11 cellular contexts compared by ENCODE assay signal in the genomic region with DNA sequence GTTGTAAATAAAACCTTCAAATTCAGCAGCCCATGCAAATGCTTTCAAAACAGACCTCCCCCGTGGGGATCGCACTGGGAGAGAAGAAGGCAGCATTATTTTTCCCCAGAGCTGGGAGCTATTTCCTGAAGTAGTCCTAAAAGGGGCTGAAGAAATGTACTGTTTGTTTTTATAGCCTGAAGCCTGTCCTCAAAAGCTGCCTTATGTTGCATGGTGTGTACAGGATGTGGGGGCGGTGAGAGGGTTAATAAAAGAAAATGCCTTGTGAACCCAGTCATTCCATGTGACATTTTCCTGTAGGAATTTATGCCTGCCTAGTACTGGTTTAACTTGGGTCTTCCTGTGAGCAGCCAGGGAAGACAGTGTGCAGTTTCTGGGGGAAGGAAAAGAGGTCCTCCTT.
DNase-seq lines count a peak whose midpoint lies in the region; ATAC-seq and TF ChIP-seq lines count a peak whose summit lies in the region.
"Had no signal": no experiment of that assay in that cellular context is flagged by ENCODE, and none has a peak within 500 bp of the region (broad histone marks: within the 10 kb centered on the region; RNA-seq: fewer than 3 reads in every experiment).

No MANE protein-coding gene starts in this region.

- H3K4me1 Mint-ChIP-seq in activated CD8-positive, alpha-beta T cell treated with anti-CD3 and anti-CD28 coated beads, Interleukin-2, amount 10 ng/mL, durations not matched to agents 7 days and 5 days (ENCODE audit: low read depth), result no peaks in the 10 kb centered on the region

- H3K36me3 Mint-ChIP-seq in activated CD8-positive, alpha-beta T cell treated with anti-CD3 and anti-CD28 coated beads, Interleukin-2, amount 10 ng/mL, durations not matched to agents 7 days and 5 days (ENCODE audit: low read depth), result no peaks in the 10 kb centered on the region

- TF ChIP-seq CTCF in ascending aorta (IDR thresholded peaks at IDR 0.05), result no peak

- H3K4me1 ChIP-seq in ascending aorta, result peaks cover 13 to 36% of the 10 kb centered on the region in 2 donors
- H3K4me1 ChIP-seq in skeletal muscle satellite cell (ENCODE audit: control insufficient read depth, insufficient read depth, low read length), result peaks cover 52% of the 10 kb centered on the region

- H3K36me3 ChIP-seq in ascending aorta (peaks cover 29 to 31% of the 10 kb centered on the region in 2 donors), skeletal muscle satellite cell (ENCODE audit: insufficient read depth, low read length) (no peaks in the 10 kb centered on the region)

- intact Hi-C loops in ascending aorta (cut with DNase I) (loop anchor here (2.0 to 10.0 kb wide), 3 partner anchors 62 to 559 kb away; no protein-coding TSS in a partner anchor), Right ventricle myocardium superior (cut with DNase I) (no loop called here)

- peak overlapping the region in 1 of 2 donors; percentile 39 for H3K4me3 ChIP-seq in ascending aorta
- H3K4me3 ChIP-seq in skeletal muscle satellite cell (ENCODE audit: low read length), result peak overlapping the region; percentile 46

- H3K27me3 ChIP-seq in ascending aorta, result no peaks in the 10 kb centered on the region
- H3K27me3 ChIP-seq in skeletal muscle satellite cell (ENCODE audit: control insufficient read depth, insufficient read depth, low read length), result no peaks in the 10 kb centered on the region

- H3K27ac Mint-ChIP-seq in activated CD8-positive, alpha-beta T cell treated with anti-CD3 and anti-CD28 coated beads, Interleukin-2, amount 10 ng/mL, durations not matched to agents 7 days and 5 days, result no peak overlapping the region
- H3K27ac Mint-ChIP-seq: activated naive CD8-positive, alpha-beta T cell treated with anti-CD3 and anti-CD28 coated beads, Interleukin-2, amount 50 U/mL, for 24 hours had no signal

- peaks cover 17% of the 10 kb centered on the region for H3K27me3 Mint-ChIP-seq in activated CD8-positive, alpha-beta T cell treated with anti-CD3 and anti-CD28 coated beads, Interleukin-2, amount 10 ng/mL, durations not matched to agents 7 days and 5 days (ENCODE audit: low read depth)

- H3K4me2 ChIP-seq in skeletal muscle satellite cell (ENCODE audit: low read length), result peak overlapping the region; percentile 77

- CTCF ChIA-PET in activated CD8-positive, alpha-beta T cell treated with anti-CD3 and anti-CD28 coated beads, Interleukin-2, amount 10 ng/mL, durations not matched to agents 7 days and 5 days (lab: Charles Lee), result no interaction called here

- no peak overlapping the region for H3K4me3 Mint-ChIP-seq in activated CD8-positive, alpha-beta T cell treated with anti-CD3 and anti-CD28 coated beads, Interleukin-2, amount 10 ng/mL, durations not matched to agents 7 days and 5 days
- H3K4me3 Mint-ChIP-seq: activated naive CD8-positive, alpha-beta T cell treated with anti-CD3 and anti-CD28 coated beads, Interleukin-2, amount 50 U/mL, for 24 hours had no signal

- H3K9ac ChIP-seq in skeletal muscle satellite cell (ENCODE audit: low read depth, low read length), result peak overlapping the region; percentile 87

- DNase-seq in GM04504 (ENCODE audit: low read depth) (peak; percentile 87), ascending aorta (ENCODE audit: low spot score in 2 of 2) (no peak), Right ventricle myocardium superior (no peak)
- DNase-seq in activated CD8-positive, alpha-beta T cell treated with anti-CD3 and anti-CD28 coated beads, Interleukin-2, amount 10 ng/mL, durations not matched to agents 7 days and 5 days, result no peak
- no peak for DNase-seq in stimulated activated CD4-positive, alpha-beta T cell treated with anti-CD3 and anti-CD28 coated beads, Interleukin-4, amount 100 ng/mL, for 4 hours
- DNase-seq in activated CD8-positive, alpha-beta memory T cell treated with anti-CD3 and anti-CD28 coated beads for 24 hours, result no peak
- DNase-seq: activated naive CD8-positive, alpha-beta T cell treated with anti-CD3 and anti-CD28 coated beads, Interleukin-2, amount 50 U/mL, for 24 hours; stimulated activated CD4-positive, alpha-beta T cell treated with anti-CD3 and anti-CD28 coated beads, Interleukin-2, amount 100 ng/mL, for 24 hours had no signal

- POLR2A ChIA-PET in activated CD8-positive, alpha-beta T cell treated with anti-CD3 and anti-CD28 coated beads, Interleukin-2, amount 10 ng/mL, durations not matched to agents 7 days and 5 days (lab: Charles Lee), result no interaction called here

- H3K27ac ChIP-seq in ascending aorta, result peak overlapping the region; percentile 76 to 79
- H3K27ac ChIP-seq: VCaP had no signal

- H3K9me3 ChIP-seq in ascending aorta, result no peaks in the 10 kb centered on the region
- no peaks in the 10 kb centered on the region for H3K9me3 ChIP-seq in skeletal muscle satellite cell (replicated peaks; ENCODE audit: low read length)

- H3K9me3 Mint-ChIP-seq in activated CD8-positive, alpha-beta T cell treated with anti-CD3 and anti-CD28 coated beads, Interleukin-2, amount 10 ng/mL, durations not matched to agents 7 days and 5 days (ENCODE audit: insufficient read depth), result no peaks in the 10 kb centered on the region

- ATAC-seq in Right ventricle myocardium superior (ENCODE audit: poor library complexity) (peak; percentile 59), HG02852 (IDR thresholded peaks at IDR 0.05; ENCODE audit: unreplicated experiment) (no peak)
- ATAC-seq in activated CD8-positive, alpha-beta T cell treated with anti-CD3 and anti-CD28 coated beads, Interleukin-2, amount 10 ng/mL, durations not matched to agents 7 days and 5 days, result no peak
